16 cellular contexts compared by ENCODE assay signal in genomic region chr3:141110322-141110721, GRCh38. TPM values are rescaled to one million over a fixed set of nuclear protein-coding genes. Genes with fewer than 3 reads are reported as not detected.
DNase-seq lines count a peak whose midpoint lies in the region; TF ChIP-seq lines count a peak whose summit lies in the region.
"Had no signal": no experiment of that assay in that cellular context is flagged by ENCODE, and none has a peak within 500 bp of the region (broad histone marks: within the 10 kb centered on the region; RNA-seq: fewer than 3 reads in every experiment).

No MANE protein-coding gene starts in this region.

- H3K27me3 ChIP-seq in right atrium auricular region = no peaks in the 10 kb centered on the region
- no peaks in the 10 kb centered on the region for H3K27me3 ChIP-seq in tibial artery

- H3K4me3 ChIP-seq in right atrium auricular region (no peak overlapping the region), tibial artery (no peak overlapping the region)
- H3K4me3 ChIP-seq: GM12878, GM23248 had no signal

- H3K4me1 ChIP-seq in right atrium auricular region (peaks cover 0 to 33% of the 10 kb centered on the region in 2 donors), tibial artery (peaks cover 0 to 34% (median 7%) of the 10 kb centered on the region in 4 donors)

- H3K27ac ChIP-seq in right atrium auricular region (peak overlapping the region; percentile 77 to 85), KOPT-K1 (ENCODE audit: low read depth, low read length, poor library complexity, severe bottlenecking) (peak overlapping the region; percentile 51), tibial artery (peak overlapping the region; percentile 41 to 49)
- H3K27ac ChIP-seq: GM23248 had no signal

- intact Hi-C loops in cardiac septum (cut with DNase I) (no loop called here), tibial artery (cut with DNase I; ENCODE audit: low total_unique reads) (no loop called here)

- H3K36me3 ChIP-seq in right atrium auricular region = no peaks in the 10 kb centered on the region
- no peaks in the 10 kb centered on the region for H3K36me3 ChIP-seq in KOPT-K1 (ENCODE audit: insufficient read depth, low read length)
- no peaks in the 10 kb centered on the region for H3K36me3 ChIP-seq in tibial artery

- DNase-seq in right atrium auricular region (ENCODE audit: low spot score) = no peak
- DNase-seq in cardiac septum (ENCODE audit: low spot score) = no peak
- peak; percentile 6 for DNase-seq in islet precursor cell
- no peak for DNase-seq in tibial artery
- DNase-seq in KG1 (lab: John Stamatoyannopoulos, UW) = no peak
- no peak for DNase-seq in retina
- no peak for DNase-seq in NCI-H526 treated with DMSO at 0.1 percent for 48 hours (lab: John Stamatoyannopoulos, UW)
- DNase-seq: C1 segment of cervical spinal cord, Calu3, DMS 273 treated with DMSO at 0.1 percent for 48 hours, GM23248 had no signal

- TF ChIP-seq CTCF in right atrium auricular region (IDR thresholded peaks at IDR 0.05) (no peak), tibial artery (IDR thresholded peaks at IDR 0.05) (no peak)

- H3K9me3 ChIP-seq in right atrium auricular region (no peaks in the 10 kb centered on the region), KOPT-K1 (ENCODE audit: insufficient read depth, low read length, poor library complexity, severe bottlenecking) (peaks cover 11% of the 10 kb centered on the region), tibial artery (no peaks in the 10 kb centered on the region)

RNA-seq across cellular contexts. Expression of gene SPSB4, which starts 59.2 kb away (rescaled TPM):
- total RNA-seq in right atrium auricular region (1 to 10 TPM; 1.8 to 6.9 TPM), cardiac septum (4.9 TPM)
- total RNA-seq: B cell; Calu3; CD4-positive, alpha-beta T cell; GM12878; GM23248; HT1080 had no signal
